In genomic region chr13:32811297-32811800, GRCh38 we compare ENCODE assay signal across 8 cellular contexts.
DNase-seq lines count a peak whose midpoint lies in the region; ATAC-seq and TF ChIP-seq lines count a peak whose summit lies in the region.

No MANE protein-coding gene starts in this region.

- H3K27ac Mint-ChIP-seq in CD14-positive monocyte, result no peak overlapping the region
- no peak overlapping the region for H3K27ac Mint-ChIP-seq in activated T-helper 17 cell treated with anti-CD3 and anti-CD28 coated beads, Interleukin-2, amount 50 U/mL, for 72 hours
- H3K27ac Mint-ChIP-seq in stimulated activated naive B cell treated with anti-CD40 and anti-IgM and Interleukin-4, amounts not matched to agents 10 μg/mL and 1 μg/mL and 100 μg/mL, for 72 hours, result peak overlapping the region; percentile 42

- no peaks in the 10 kb centered on the region for H3K36me3 Mint-ChIP-seq in CD14-positive monocyte
- H3K36me3 Mint-ChIP-seq in activated T-helper 17 cell treated with anti-CD3 and anti-CD28 coated beads, Interleukin-2, amount 50 U/mL, for 72 hours (ENCODE audit: low read depth), result no peaks in the 10 kb centered on the region
- peaks cover 0 to 3% of the 10 kb centered on the region in 2 donors for H3K36me3 Mint-ChIP-seq in stimulated activated naive B cell treated with anti-CD40 and anti-IgM and Interleukin-4, amounts not matched to agents 10 μg/mL and 1 μg/mL and 100 μg/mL, for 72 hours

- H3K9me3 Mint-ChIP-seq in CD14-positive monocyte, result peaks cover 2 to 7% (median 5%) of the 10 kb centered on the region in 7 donors
- no peaks in the 10 kb centered on the region for H3K9me3 Mint-ChIP-seq in activated T-helper 17 cell treated with anti-CD3 and anti-CD28 coated beads, Interleukin-2, amount 50 U/mL, for 72 hours
- H3K9me3 Mint-ChIP-seq in stimulated activated naive B cell treated with anti-CD40 and anti-IgM and Interleukin-4, amounts not matched to agents 10 μg/mL and 1 μg/mL and 100 μg/mL, for 72 hours, result peaks cover 14 to 22% of the 10 kb centered on the region in 2 donors

- TF ChIP-seq CTCF in CD14-positive monocyte (IDR thresholded peaks at IDR 0.05), result no peak

- ATAC-seq in GM18873 (IDR thresholded peaks at IDR 0.05; ENCODE audit: low FRiP score, unreplicated experiment) (peak; percentile 55), HG03354 (IDR thresholded peaks at IDR 0.05; ENCODE audit: poor library complexity, severe bottlenecking, unreplicated experiment) (peak; percentile 70)
- peak; percentile 48 for ATAC-seq in activated T-helper 17 cell treated with anti-CD3 and anti-CD28 coated beads, Interleukin-2, amount 50 U/mL, for 72 hours (replicated peaks)
- peak; percentile 87 to 90 for ATAC-seq in stimulated activated naive B cell treated with anti-CD40 and anti-IgM and Interleukin-4, amounts not matched to agents 10 μg/mL and 1 μg/mL and 100 μg/mL, for 72 hours (replicated peaks)

- H3K4me3 Mint-ChIP-seq in CD14-positive monocyte, result peak overlapping the region; percentile 60 to 85
- no peak overlapping the region for H3K4me3 Mint-ChIP-seq in activated T-helper 17 cell treated with anti-CD3 and anti-CD28 coated beads, Interleukin-2, amount 50 U/mL, for 72 hours
- H3K4me3 Mint-ChIP-seq in stimulated activated naive B cell treated with anti-CD40 and anti-IgM and Interleukin-4, amounts not matched to agents 10 μg/mL and 1 μg/mL and 100 μg/mL, for 72 hours, result peak overlapping the region; percentile 18 to 51

- DNase-seq in CD14-positive monocyte (ENCODE audit: low spot score) (no peak), NCI-H1436 (lab: John Stamatoyannopoulos, UW) (no peak), NCI-H1694 treated with DMSO at 0.1 percent for 48 hours (lab: John Stamatoyannopoulos, UW) (no peak), NCI-H2196 (lab: John Stamatoyannopoulos, UW; ENCODE audit: unreplicated experiment) (no peak)
- DNase-seq in stimulated activated naive B cell treated with anti-CD40 and anti-IgM and Interleukin-4, amounts not matched to agents 10 μg/mL and 1 μg/mL and 100 μg/mL, for 72 hours, result peak; percentile 4

- peaks cover 10% of the 10 kb centered on the region for H3K4me1 Mint-ChIP-seq in CD14-positive monocyte
- no peaks in the 10 kb centered on the region for H3K4me1 Mint-ChIP-seq in activated T-helper 17 cell treated with anti-CD3 and anti-CD28 coated beads, Interleukin-2, amount 50 U/mL, for 72 hours
- peaks cover 8 to 13% of the 10 kb centered on the region in 2 donors for H3K4me1 Mint-ChIP-seq in stimulated activated naive B cell treated with anti-CD40 and anti-IgM and Interleukin-4, amounts not matched to agents 10 μg/mL and 1 μg/mL and 100 μg/mL, for 72 hours

- H3K27me3 Mint-ChIP-seq in CD14-positive monocyte (ENCODE audit: low read depth in 3 of 3), result peaks cover 0 to under 1% (median 0%) of the 10 kb centered on the region in 3 donors
- peaks cover 18% of the 10 kb centered on the region for H3K27me3 Mint-ChIP-seq in activated T-helper 17 cell treated with anti-CD3 and anti-CD28 coated beads, Interleukin-2, amount 50 U/mL, for 72 hours
- H3K27me3 Mint-ChIP-seq in stimulated activated naive B cell treated with anti-CD40 and anti-IgM and Interleukin-4, amounts not matched to agents 10 μg/mL and 1 μg/mL and 100 μg/mL, for 72 hours, result peaks cover 0 to 5% of the 10 kb centered on the region in 2 donors

- intact Hi-C loops in CD14-positive monocyte (cut with micrococcal nuclease), result no loop called here
